ENCODE assay signal across 25 cellular contexts in the genomic region with DNA sequence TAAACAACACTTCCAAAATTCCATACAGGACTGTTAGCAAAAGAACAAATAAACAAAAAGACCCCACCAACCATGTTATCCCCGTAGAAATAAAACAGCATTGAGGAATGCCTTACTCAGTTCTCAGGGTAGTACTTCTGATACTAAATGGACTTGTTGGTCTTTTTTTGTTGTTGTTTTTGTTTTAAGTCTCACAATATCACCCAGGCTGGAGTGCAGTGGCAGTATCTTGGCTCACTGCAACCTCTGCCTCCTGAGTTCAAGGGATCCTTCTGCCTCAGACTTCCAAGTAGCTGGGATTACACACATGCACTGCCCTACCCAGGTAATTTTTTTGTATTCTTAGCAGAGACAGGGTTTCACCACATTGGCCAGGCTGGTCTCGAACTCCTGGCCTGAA. TPM values are rescaled to one million over a fixed set of nuclear protein-coding genes. Genes with fewer than 3 reads are reported as not detected.
DNase-seq lines count a peak whose midpoint lies in the region; ATAC-seq and TF ChIP-seq lines count a peak whose summit lies in the region.
"Had no signal": no experiment of that assay in that cellular context is flagged by ENCODE, and none has a peak within 500 bp of the region (broad histone marks: within the 10 kb centered on the region; RNA-seq: fewer than 3 reads in every experiment).

No MANE protein-coding gene starts in this region.

- ATAC-seq in stimulated activated naive CD8-positive, alpha-beta T cell treated with anti-CD3 and anti-CD28 coated beads, Interleukin-15, amount 100 ng/mL, for 72 hours = no peak
- ATAC-seq in WTC11 = no peak
- ATAC-seq: left cardiac atrium had no signal

- H3K27me3 Mint-ChIP-seq in stimulated activated naive CD8-positive, alpha-beta T cell treated with anti-CD3 and anti-CD28 coated beads, Interleukin-15, Interleukin-2, amounts not matched to agents 100 ng/mL and 50 ng/mL, for 24 hours = no peaks in the 10 kb centered on the region
- no peaks in the 10 kb centered on the region for H3K27me3 Mint-ChIP-seq in stimulated activated naive CD8-positive, alpha-beta T cell treated with anti-CD3 and anti-CD28 coated beads, Interleukin-15, amount 100 ng/mL, for 72 hours
- H3K27me3 Mint-ChIP-seq in WTC11 (ENCODE audit: low read depth) (no peaks in the 10 kb centered on the region), immature natural killer cell (ENCODE audit: low read depth in 3 of 3) (peaks cover 0 to 12% (median 11%) of the 10 kb centered on the region in 3 donors)
- H3K27me3 Mint-ChIP-seq: dendritic cell treated with granulocyte-macrophage colony-stimulating factor and Interleukin-4, amounts not matched to agents 40 ng/mL and 50 ng/mL, for 4 days; naive B cell had no signal

- peaks cover 89% of the 10 kb centered on the region for H3K36me3 Mint-ChIP-seq in stimulated activated naive CD8-positive, alpha-beta T cell treated with anti-CD3 and anti-CD28 coated beads, Interleukin-15, Interleukin-2, amounts not matched to agents 100 ng/mL and 50 ng/mL, for 24 hours (ENCODE audit: low read depth)
- peaks cover 82% of the 10 kb centered on the region for H3K36me3 Mint-ChIP-seq in WTC11
- H3K36me3 Mint-ChIP-seq in immature natural killer cell = peaks cover 6 to 35% (median 12%) of the 10 kb centered on the region in 3 donors

- CTCF ChIA-PET in WTC11 (lab: Charles Lee) = no interaction called here

- peak overlapping the region; percentile 50 for H3K27ac Mint-ChIP-seq in stimulated activated naive CD8-positive, alpha-beta T cell treated with anti-CD3 and anti-CD28 coated beads, Interleukin-15, Interleukin-2, amounts not matched to agents 100 ng/mL and 50 ng/mL, for 24 hours
- peak overlapping the region in 1 of 2 donors; percentile 74 for H3K27ac Mint-ChIP-seq in stimulated activated naive CD8-positive, alpha-beta T cell treated with anti-CD3 and anti-CD28 coated beads, Interleukin-15, amount 100 ng/mL, for 72 hours
- H3K27ac Mint-ChIP-seq in WTC11 (peak overlapping the region; percentile 60), immature natural killer cell (peak overlapping the region; percentile 5 to 78 (median 50))
- H3K27ac Mint-ChIP-seq: dendritic cell treated with granulocyte-macrophage colony-stimulating factor and Interleukin-4, amounts not matched to agents 40 ng/mL and 50 ng/mL, for 4 days had no signal

- no peak for DNase-seq in stimulated activated naive CD8-positive, alpha-beta T cell treated with anti-CD3 and anti-CD28 coated beads, Interleukin-15, amount 100 ng/mL, for 72 hours
- DNase-seq in WTC11 (ENCODE audit: low spot score) = no peak
- DNase-seq in immature natural killer cell = no peak
- no peak for DNase-seq in COLO829 (ENCODE audit: low spot score)
- no peak for DNase-seq in NCI-H1105 treated with DMSO at 0.1 percent for 48 hours (lab: John Stamatoyannopoulos, UW)
- no peak for DNase-seq in kidney glomerular epithelial cell (lab: John Stamatoyannopoulos, UW)
- DNase-seq in HK-2 (ENCODE audit: unreplicated experiment) = no peak
- DNase-seq: activated CD4-positive, alpha-beta T cell treated with anti-CD3 and anti-CD28 coated beads for 4 hours; activated gamma-delta T cell; DMS79 treated with DMSO at 0.1 percent for 48 hours; glutamatergic neuron; GM23248; left cardiac atrium; mesendoderm; naive B cell; NCI-H1105; NCI-H2029 treated with DMSO at 0.1 percent for 48 hours; NCI-H226; NCI-H774; sigmoid colon; uterus had no signal

- POLR2A ChIA-PET in WTC11 (lab: Charles Lee) = no interaction called here

- H3K9me3 Mint-ChIP-seq in stimulated activated naive CD8-positive, alpha-beta T cell treated with anti-CD3 and anti-CD28 coated beads, Interleukin-15, Interleukin-2, amounts not matched to agents 100 ng/mL and 50 ng/mL, for 24 hours = no peaks in the 10 kb centered on the region
- H3K9me3 Mint-ChIP-seq in stimulated activated naive CD8-positive, alpha-beta T cell treated with anti-CD3 and anti-CD28 coated beads, Interleukin-15, amount 100 ng/mL, for 72 hours = no peaks in the 10 kb centered on the region
- no peaks in the 10 kb centered on the region for H3K9me3 Mint-ChIP-seq in WTC11
- H3K9me3 Mint-ChIP-seq in immature natural killer cell = no peaks in the 10 kb centered on the region
- H3K9me3 Mint-ChIP-seq: dendritic cell treated with granulocyte-macrophage colony-stimulating factor and Interleukin-4, amounts not matched to agents 40 ng/mL and 50 ng/mL, for 4 days; naive B cell had no signal

- peaks cover 86% of the 10 kb centered on the region for H3K4me1 Mint-ChIP-seq in stimulated activated naive CD8-positive, alpha-beta T cell treated with anti-CD3 and anti-CD28 coated beads, Interleukin-15, Interleukin-2, amounts not matched to agents 100 ng/mL and 50 ng/mL, for 24 hours (ENCODE audit: low read depth)
- peaks cover 60% of the 10 kb centered on the region for H3K4me1 Mint-ChIP-seq in stimulated activated naive CD8-positive, alpha-beta T cell treated with anti-CD3 and anti-CD28 coated beads, Interleukin-15, amount 100 ng/mL, for 72 hours
- H3K4me1 Mint-ChIP-seq in WTC11 (peaks cover 37% of the 10 kb centered on the region), immature natural killer cell (peaks cover 71 to 93% of the 10 kb centered on the region in 2 donors)

- TF ChIP-seq CTCF in WTC11 (IDR thresholded peaks at IDR 0.05) = no peak

- H3K4me3 Mint-ChIP-seq in stimulated activated naive CD8-positive, alpha-beta T cell treated with anti-CD3 and anti-CD28 coated beads, Interleukin-15, Interleukin-2, amounts not matched to agents 100 ng/mL and 50 ng/mL, for 24 hours = peak overlapping the region; percentile 14
- peak overlapping the region in 1 of 2 donors; percentile 1 for H3K4me3 Mint-ChIP-seq in stimulated activated naive CD8-positive, alpha-beta T cell treated with anti-CD3 and anti-CD28 coated beads, Interleukin-15, amount 100 ng/mL, for 72 hours
- H3K4me3 Mint-ChIP-seq in WTC11 (no peak overlapping the region), immature natural killer cell (peak overlapping the region in 2 of 5 donors; percentile 5 to 11)
- H3K4me3 Mint-ChIP-seq: dendritic cell treated with granulocyte-macrophage colony-stimulating factor and Interleukin-4, amounts not matched to agents 40 ng/mL and 50 ng/mL, for 4 days; naive B cell had no signal

TF ChIP-seq in WTC11, 78 proteins besides CTCF, POLR2A, EP300 and RAD21 (continues in another document):
- TF ChIP-seq ELF4 (CRISPR knock-in tag; IDR thresholded peaks at IDR 0.05; ENCODE audit: low read depth) = no peak
- TF ChIP-seq, protein P1, sequence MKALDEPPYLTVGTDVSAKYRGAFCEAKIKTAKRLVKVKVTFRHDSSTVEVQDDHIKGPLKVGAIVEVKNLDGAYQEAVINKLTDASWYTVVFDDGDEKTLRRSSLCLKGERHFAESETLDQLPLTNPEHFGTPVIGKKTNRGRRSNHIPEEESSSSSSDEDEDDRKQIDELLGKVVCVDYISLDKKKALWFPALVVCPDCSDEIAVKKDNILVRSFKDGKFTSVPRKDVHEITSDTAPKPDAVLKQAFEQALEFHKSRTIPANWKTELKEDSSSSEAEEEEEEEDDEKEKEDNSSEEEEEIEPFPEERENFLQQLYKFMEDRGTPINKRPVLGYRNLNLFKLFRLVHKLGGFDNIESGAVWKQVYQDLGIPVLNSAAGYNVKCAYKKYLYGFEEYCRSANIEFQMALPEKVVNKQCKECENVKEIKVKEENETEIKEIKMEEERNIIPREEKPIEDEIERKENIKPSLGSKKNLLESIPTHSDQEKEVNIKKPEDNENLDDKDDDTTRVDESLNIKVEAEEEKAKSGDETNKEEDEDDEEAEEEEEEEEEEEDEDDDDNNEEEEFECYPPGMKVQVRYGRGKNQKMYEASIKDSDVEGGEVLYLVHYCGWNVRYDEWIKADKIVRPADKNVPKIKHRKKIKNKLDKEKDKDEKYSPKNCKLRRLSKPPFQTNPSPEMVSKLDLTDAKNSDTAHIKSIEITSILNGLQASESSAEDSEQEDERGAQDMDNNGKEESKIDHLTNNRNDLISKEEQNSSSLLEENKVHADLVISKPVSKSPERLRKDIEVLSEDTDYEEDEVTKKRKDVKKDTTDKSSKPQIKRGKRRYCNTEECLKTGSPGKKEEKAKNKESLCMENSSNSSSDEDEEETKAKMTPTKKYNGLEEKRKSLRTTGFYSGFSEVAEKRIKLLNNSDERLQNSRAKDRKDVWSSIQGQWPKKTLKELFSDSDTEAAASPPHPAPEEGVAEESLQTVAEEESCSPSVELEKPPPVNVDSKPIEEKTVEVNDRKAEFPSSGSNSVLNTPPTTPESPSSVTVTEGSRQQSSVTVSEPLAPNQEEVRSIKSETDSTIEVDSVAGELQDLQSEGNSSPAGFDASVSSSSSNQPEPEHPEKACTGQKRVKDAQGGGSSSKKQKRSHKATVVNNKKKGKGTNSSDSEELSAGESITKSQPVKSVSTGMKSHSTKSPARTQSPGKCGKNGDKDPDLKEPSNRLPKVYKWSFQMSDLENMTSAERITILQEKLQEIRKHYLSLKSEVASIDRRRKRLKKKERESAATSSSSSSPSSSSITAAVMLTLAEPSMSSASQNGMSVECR (CRISPR knock-in tag; IDR thresholded peaks at IDR 0.05; ENCODE audit: borderline replicate concordance) = no peak
- TF ChIP-seq, protein P2, sequence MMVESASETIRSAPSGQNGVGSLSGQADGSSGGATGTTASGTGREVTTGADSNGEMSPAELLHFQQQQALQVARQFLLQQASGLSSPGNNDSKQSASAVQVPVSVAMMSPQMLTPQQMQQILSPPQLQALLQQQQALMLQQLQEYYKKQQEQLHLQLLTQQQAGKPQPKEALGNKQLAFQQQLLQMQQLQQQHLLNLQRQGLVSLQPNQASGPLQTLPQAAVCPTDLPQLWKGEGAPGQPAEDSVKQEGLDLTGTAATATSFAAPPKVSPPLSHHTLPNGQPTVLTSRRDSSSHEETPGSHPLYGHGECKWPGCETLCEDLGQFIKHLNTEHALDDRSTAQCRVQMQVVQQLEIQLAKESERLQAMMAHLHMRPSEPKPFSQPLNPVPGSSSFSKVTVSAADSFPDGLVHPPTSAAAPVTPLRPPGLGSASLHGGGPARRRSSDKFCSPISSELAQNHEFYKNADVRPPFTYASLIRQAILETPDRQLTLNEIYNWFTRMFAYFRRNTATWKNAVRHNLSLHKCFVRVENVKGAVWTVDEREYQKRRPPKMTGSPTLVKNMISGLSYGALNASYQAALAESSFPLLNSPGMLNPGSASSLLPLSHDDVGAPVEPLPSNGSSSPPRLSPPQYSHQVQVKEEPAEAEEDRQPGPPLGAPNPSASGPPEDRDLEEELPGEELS (CRISPR knock-in tag; IDR thresholded peaks at IDR 0.05) = no peak

RNA-seq across cellular contexts. Expression of a gene that starts 17.1 kb away (rescaled TPM):
- 982 to 1,062 TPM (median 1,056 TPM) in 3 replicates for total RNA-seq in WTC11 (2021)
- 100 to 1,000 TPM; 622 to 879 (median 758) TPM for polyA plus RNA-seq in immature natural killer cell

RNA-seq across cellular contexts. Expression of a gene that starts 27.7 kb away (rescaled TPM):
- total RNA-seq in WTC11 (2021) = 0.41 to 0.71 TPM (median 0.50 TPM) in 3 replicates
- 1 to 10 TPM in 1 of 3 donors, under 1 TPM in 1, not detected in 1; 0.15 to 1.9 TPM for polyA plus RNA-seq in immature natural killer cell
- total RNA-seq: cardiac muscle cell, GM23248, suprapubic skin had no signal
- polyA plus RNA-seq: GM23248 had no signal
